Comparison of ENCODE assay signal across 27 cellular contexts in genomic region chr7:102312317-102312716, GRCh38. TPM values are rescaled to one million over a fixed set of nuclear protein-coding genes. Genes with fewer than 3 reads are reported as not detected.
A peak's percentile ranks its signal among the peaks of the same experiment; 100 is the strongest.
DNase-seq lines count a peak whose midpoint lies in the region; ATAC-seq and TF ChIP-seq lines count a peak whose summit lies in the region.
"Had no signal": no experiment of that assay in that cellular context is flagged by ENCODE, and none has a peak within 500 bp of the region (broad histone marks: within the 10 kb centered on the region; RNA-seq: fewer than 3 reads in every experiment).

No MANE protein-coding gene starts in this region.

- peaks cover 24% of the 10 kb centered on the region for H3K36me3 Mint-ChIP-seq in memory B cell
- peaks cover 4% of the 10 kb centered on the region for H3K36me3 Mint-ChIP-seq in type B pancreatic cell

- H3K79me2 ChIP-seq in DOHH2 (ENCODE audit: control insufficient read depth, low read length): peaks cover 45% of the 10 kb centered on the region

- peaks cover 86% of the 10 kb centered on the region for H3K36me3 ChIP-seq in DOHH2 (ENCODE audit: control insufficient read depth, low read length)
- no peaks in the 10 kb centered on the region for H3K36me3 ChIP-seq in ovary
- H3K36me3 ChIP-seq: BE2C had no signal

- no peaks in the 10 kb centered on the region for H3K27me3 Mint-ChIP-seq in memory B cell
- H3K27me3 Mint-ChIP-seq in type B pancreatic cell: no peaks in the 10 kb centered on the region
- H3K27me3 Mint-ChIP-seq: CD4-positive, alpha-beta T cell had no signal

- no peaks in the 10 kb centered on the region for H3K27me3 ChIP-seq in DOHH2 (ENCODE audit: control insufficient read depth, low read length)
- no peaks in the 10 kb centered on the region for H3K27me3 ChIP-seq in ovary
- H3K27me3 ChIP-seq: BE2C had no signal

- peaks cover 20% of the 10 kb centered on the region for H3K4me1 Mint-ChIP-seq in memory B cell
- no peaks in the 10 kb centered on the region for H3K4me1 Mint-ChIP-seq in type B pancreatic cell (ENCODE audit: unreplicated experiment)

- peaks cover 27% of the 10 kb centered on the region for H3F3A ChIP-seq in DOHH2 (ENCODE audit: control insufficient read depth, insufficient read depth)

- H3K9me2 ChIP-seq in DOHH2 (replicated peaks; ENCODE audit: control insufficient read depth, low read length): no peaks in the 10 kb centered on the region

- DNase-seq in memory B cell (ENCODE audit: low spot score in 2 of 2): no peak
- DNase-seq in type B pancreatic cell (ENCODE audit: extremely low spot score, unreplicated experiment): no peak
- DNase-seq in epidermal melanocyte (ENCODE audit: insufficient read length, low spot score): no peak
- no peak for DNase-seq in ovary
- DNase-seq: BE2C; CD4-positive, alpha-beta T cell; COR-L47; DMS 273 treated with DMSO at 0.1 percent for 48 hours; DMS79 treated with DMSO at 0.1 percent for 48 hours; H9; IMR-90; Kasumi-1; NCI-H1694; NCI-H2081; NCI-H2171; NCI-H345; NCI-H524; NCI-H82; OCI-M1; SW 1271 had no signal

- H4K20me1 ChIP-seq in DOHH2 (ENCODE audit: control insufficient read depth, insufficient read depth, low read depth, low read length): 0 out of 2 replicates have a peak, but pooled peaks cover 3% of the 10 kb centered on the region

- TF ChIP-seq EP300 in Ishikawa (IDR thresholded peaks at IDR 0.05; ENCODE audit: borderline replicate concordance): 0 out of 2 replicates have a peak, but pooled peaks have one; percentile 23
- TF ChIP-seq EP300 in ovary (IDR thresholded peaks at IDR 0.05): no peak

- H3K27ac Mint-ChIP-seq in memory B cell (peak overlapping the region; percentile 48), type B pancreatic cell (peak overlapping the region; percentile 91)
- H3K27ac Mint-ChIP-seq: CD4-positive, alpha-beta T cell had no signal

- H3K9me3 Mint-ChIP-seq in memory B cell: no peaks in the 10 kb centered on the region
- no peaks in the 10 kb centered on the region for H3K9me3 Mint-ChIP-seq in type B pancreatic cell
- H3K9me3 Mint-ChIP-seq: CD4-positive, alpha-beta T cell; H9 had no signal

- ATAC-seq in memory B cell (ENCODE audit: low read depth) (no peak), HG03280 (IDR thresholded peaks at IDR 0.05; ENCODE audit: unreplicated experiment) (no peak)
- ATAC-seq: A549 had no signal

- H3K4me2 ChIP-seq in DOHH2 (ENCODE audit: low read length): peak overlapping the region; percentile 56
- H3K4me2 ChIP-seq: A549 had no signal

- no peak for TF ChIP-seq CTCF in DOHH2 (IDR thresholded peaks at IDR 0.05; ENCODE audit: low read depth, low read length, poor library complexity, severe bottlenecking)
- no peak for TF ChIP-seq CTCF in type B pancreatic cell (conservative IDR thresholded peaks at IDR 0.05)
- no peak for TF ChIP-seq CTCF in ovary (IDR thresholded peaks at IDR 0.05)

- no peaks in the 10 kb centered on the region for H3K9me3 ChIP-seq in DOHH2 (ENCODE audit: control insufficient read depth, insufficient read depth, low read length)
- H3K9me3 ChIP-seq in ovary: no peaks in the 10 kb centered on the region
- H3K9me3 ChIP-seq: A549, BE2C had no signal

- no peak for TF ChIP-seq RAD21 in Ishikawa (IDR thresholded peaks at IDR 0.05; ENCODE audit: low read depth)

- H3K4me3 Mint-ChIP-seq in memory B cell: no peak overlapping the region
- H3K4me3 Mint-ChIP-seq in type B pancreatic cell: peak overlapping the region; percentile 49
- H3K4me3 Mint-ChIP-seq: CD4-positive, alpha-beta T cell had no signal

- peak overlapping the region; percentile 30 for H3K4me3 ChIP-seq in DOHH2 (ENCODE audit: low read length)
- no peak overlapping the region for H3K4me3 ChIP-seq in ovary
- H3K4me3 ChIP-seq: A549 had no signal

- no peak for TF ChIP-seq POLR2A in ovary (IDR thresholded peaks at IDR 0.05)

- intact Hi-C loops in ovary (cut with DNase I): no loop called here

- H3K27ac ChIP-seq in DOHH2 (ENCODE audit: low read depth, low read length) (peak overlapping the region; percentile 80), ovary (no peak overlapping the region)
- H3K27ac ChIP-seq: A549 had no signal

- WGBS in ovary, 3 donors: 81 to 87% (median 84%) methylated on average over 2 of the region's 2 CpGs

- H3K4me1 ChIP-seq in DOHH2 (ENCODE audit: control insufficient read depth, low read length) (peaks cover 62% of the 10 kb centered on the region), ovary (ENCODE audit: insufficient read depth) (peaks cover 3% of the 10 kb centered on the region)

TF ChIP-seq in Ishikawa, 13 proteins besides CTCF, POLR2A, EP300 and RAD21:
- TF ChIP-seq TEAD4 (IDR thresholded peaks at IDR 0.05) (peak; percentile 53), MAX (IDR thresholded peaks at IDR 0.05) (no peak)

RNA-seq across cellular contexts. Expression of gene SH2B2, which starts 25.6 kb away (rescaled TPM):
- 9.5 and 15.5 TPM in 2 replicates for total RNA-seq in type B pancreatic cell (ENCODE audit: low replicate concordance)
- total RNA-seq in ovary: 1 to 10 TPM; 3.9 to 8.9 (median 5.0) TPM
- polyA plus RNA-seq in ovary: 1 to 10 TPM; 1.4 to 2.0 TPM

RNA-seq across cellular contexts. Expression of gene SPDYE6, which starts 43.9 kb away (rescaled TPM):
- total RNA-seq in type B pancreatic cell (ENCODE audit: low replicate concordance): not detected in 2 replicates
- total RNA-seq in ovary: not detected
- polyA plus RNA-seq in ovary: not detected
- total RNA-seq: CD4-positive, alpha-beta T cell; G401; H9; IMR-90; MCF 10A; Right ventricle myocardium superior had no signal
- polyA plus RNA-seq: A549, IMR-90 had no signal
